In genomic region chr17:7511108-7511507, GRCh38 we compare ENCODE assay signal across 22 cellular contexts. TPM values are rescaled to one million over a fixed set of nuclear protein-coding genes. Genes with fewer than 3 reads are reported as not detected.
DNase-seq lines count a peak whose midpoint lies in the region; ATAC-seq and TF ChIP-seq lines count a peak whose summit lies in the region.
"Had no signal": no experiment of that assay in that cellular context is flagged by ENCODE, and none has a peak within 500 bp of the region (broad histone marks: within the 10 kb centered on the region; RNA-seq: fewer than 3 reads in every experiment).

No MANE protein-coding gene starts in this region.

- 82 to 89% methylated on average over 10 of the region's 10 CpGs for WGBS in body of pancreas, 2 donors

- no peak for ATAC-seq in CD4-positive, CD25-positive, alpha-beta regulatory T cell (ENCODE audit: low read depth in 2 of 2)
- no peak for ATAC-seq in activated CD8-positive, alpha-beta T cell treated with anti-CD3 and anti-CD28 coated beads for 36 hours
- no peak for ATAC-seq in HG03196 (IDR thresholded peaks at IDR 0.05; ENCODE audit: unreplicated experiment)
- ATAC-seq in body of pancreas: no peak
- ATAC-seq in HG03469 (IDR thresholded peaks at IDR 0.05; ENCODE audit: unreplicated experiment): no peak
- ATAC-seq: Right ventricle myocardium inferior; stimulated activated naive CD8-positive, alpha-beta T cell treated with anti-CD3 and anti-CD28 coated beads, Interleukin-15, amount 100 ng/mL, for 72 hours had no signal

- no peaks in the 10 kb centered on the region for H3K27me3 ChIP-seq in CD4-positive, CD25-positive, alpha-beta regulatory T cell (ENCODE audit: control insufficient read depth, insufficient read depth, low read length)
- no peaks in the 10 kb centered on the region for H3K27me3 ChIP-seq in body of pancreas
- H3K27me3 ChIP-seq: sigmoid colon had no signal

- no peak for TF ChIP-seq CTCF in activated CD8-positive, alpha-beta T cell treated with anti-CD3 and anti-CD28 coated beads for 36 hours (IDR thresholded peaks at IDR 0.05)
- no peak for TF ChIP-seq CTCF in endothelial cell (IDR thresholded peaks at IDR 0.05; ENCODE audit: unreplicated experiment)
- no peak for TF ChIP-seq CTCF in body of pancreas (IDR thresholded peaks at IDR 0.05)

- no peak for DNase-seq in CD4-positive, CD25-positive, alpha-beta regulatory T cell
- DNase-seq in activated CD8-positive, alpha-beta T cell treated with anti-CD3 and anti-CD28 coated beads for 36 hours: no peak
- DNase-seq in endothelial cell (ENCODE audit: low spot score) (no peak), body of pancreas (no peak)
- DNase-seq: ACHN; activated CD4-positive, alpha-beta T cell treated with anti-CD3 and anti-CD28 coated beads, Interleukin-2, amount 10 ng/mL, durations not matched to agents 24 days and 14 days; activated CD8-positive, alpha-beta memory T cell treated with anti-CD3 and anti-CD28 coated beads, Interleukin-2, amount 50 U/mL, for 48 hours; activated naive CD4-positive, alpha-beta T cell treated with anti-CD3 and anti-CD28 coated beads, Interleukin-2, amount 50 U/mL, for 16 hours; CD8-positive, alpha-beta T cell; immature natural killer cell; NCI-H1105 treated with DMSO at 0.1 percent for 48 hours; NCI-H526 treated with DMSO at 0.1 percent for 48 hours; sigmoid colon; stimulated activated naive CD8-positive, alpha-beta T cell treated with anti-CD3 and anti-CD28 coated beads, Interleukin-15, amount 100 ng/mL, for 72 hours had no signal

- H3K27ac Mint-ChIP-seq in CD4-positive, CD25-positive, alpha-beta regulatory T cell: peak overlapping the region in 2 of 3 donors; percentile 32 to 62
- peak overlapping the region; percentile 42 for H3K27ac Mint-ChIP-seq in activated CD8-positive, alpha-beta T cell treated with anti-CD3 and anti-CD28 coated beads for 36 hours
- no peak overlapping the region for H3K27ac Mint-ChIP-seq in endothelial cell (ENCODE audit: unreplicated experiment)
- H3K27ac Mint-ChIP-seq: activated CD4-positive, alpha-beta T cell treated with anti-CD3 and anti-CD28 coated beads, Interleukin-2, amount 10 ng/mL, durations not matched to agents 24 days and 14 days; CD8-positive, alpha-beta T cell had no signal

- peaks cover 27% of the 10 kb centered on the region for H3K36me3 Mint-ChIP-seq in CD4-positive, CD25-positive, alpha-beta regulatory T cell
- H3K36me3 Mint-ChIP-seq in activated CD8-positive, alpha-beta T cell treated with anti-CD3 and anti-CD28 coated beads for 36 hours (ENCODE audit: low read depth): peaks cover 63% of the 10 kb centered on the region
- H3K36me3 Mint-ChIP-seq in endothelial cell (ENCODE audit: low read depth, unreplicated experiment): peaks cover 43% of the 10 kb centered on the region

- POLR2A ChIA-PET in activated CD8-positive, alpha-beta T cell treated with anti-CD3 and anti-CD28 coated beads for 36 hours (lab: Charles Lee): interaction anchor here (0.9 to 1.4 kb wide), 3 partner anchors 11 to 51 kb away, joined by 3 to 5 read pairs (median 3); partner anchors contain the start of gene SENP3

- H3K4me1 ChIP-seq in CD4-positive, CD25-positive, alpha-beta regulatory T cell (ENCODE audit: control insufficient read depth, insufficient read depth, low read length, poor library complexity, severe bottlenecking): no peaks in the 10 kb centered on the region
- H3K4me1 ChIP-seq in body of pancreas: no peaks in the 10 kb centered on the region
- H3K4me1 ChIP-seq: sigmoid colon had no signal

- H3K4me3 ChIP-seq in CD4-positive, CD25-positive, alpha-beta regulatory T cell (ENCODE audit: low read depth, low read length): no peak overlapping the region
- H3K4me3 ChIP-seq in body of pancreas: no peak overlapping the region
- H3K4me3 ChIP-seq: sigmoid colon had no signal

- H3K36me3 ChIP-seq in CD4-positive, CD25-positive, alpha-beta regulatory T cell (ENCODE audit: control insufficient read depth, insufficient read depth, low read length): peaks cover 81% of the 10 kb centered on the region
- H3K36me3 ChIP-seq in body of pancreas (replicated peaks in 1 of 2; ENCODE audit: insufficient read depth in 1 of 2, low read depth in 2 of 2): peaks cover 43 to 53% of the 10 kb centered on the region in 2 donors

- TF ChIP-seq POLR2A in body of pancreas (IDR thresholded peaks at IDR 0.05): no peak

- no peak overlapping the region for H3K27ac ChIP-seq in CD4-positive, CD25-positive, alpha-beta regulatory T cell (ENCODE audit: insufficient read depth, low read length, poor library complexity, severe bottlenecking)
- no peak overlapping the region for H3K27ac ChIP-seq in body of pancreas
- H3K27ac ChIP-seq: sigmoid colon had no signal

- peaks cover 0 to 5% (median 0%) of the 10 kb centered on the region in 4 donors for H3K4me1 Mint-ChIP-seq in CD4-positive, CD25-positive, alpha-beta regulatory T cell
- H3K4me1 Mint-ChIP-seq in activated CD8-positive, alpha-beta T cell treated with anti-CD3 and anti-CD28 coated beads for 36 hours (ENCODE audit: low read depth): no peaks in the 10 kb centered on the region
- H3K4me1 Mint-ChIP-seq in endothelial cell (ENCODE audit: unreplicated experiment): no peaks in the 10 kb centered on the region
- H3K4me1 Mint-ChIP-seq: immature natural killer cell had no signal

- intact Hi-C loops in activated CD8-positive, alpha-beta T cell treated with anti-CD3 and anti-CD28 coated beads for 36 hours (cut with micrococcal nuclease): no loop called here
- intact Hi-C loops in body of pancreas (cut with DNase I): loop anchor here (5.0 kb wide), 1 partner anchor 51 kb away; the partner anchor contains the start of gene SENP3

- no peak overlapping the region for H3K4me3 Mint-ChIP-seq in CD4-positive, CD25-positive, alpha-beta regulatory T cell
- H3K4me3 Mint-ChIP-seq in activated CD8-positive, alpha-beta T cell treated with anti-CD3 and anti-CD28 coated beads for 36 hours: no peak overlapping the region
- H3K4me3 Mint-ChIP-seq in endothelial cell (ENCODE audit: unreplicated experiment): peak overlapping the region; percentile 76
- H3K4me3 Mint-ChIP-seq: activated CD4-positive, alpha-beta T cell treated with anti-CD3 and anti-CD28 coated beads, Interleukin-2, amount 10 ng/mL, durations not matched to agents 24 days and 14 days; CD8-positive, alpha-beta T cell; immature natural killer cell; stimulated activated naive CD8-positive, alpha-beta T cell treated with anti-CD3 and anti-CD28 coated beads, Interleukin-15, amount 100 ng/mL, for 72 hours had no signal

- H3K9me3 Mint-ChIP-seq in CD4-positive, CD25-positive, alpha-beta regulatory T cell: no peaks in the 10 kb centered on the region
- H3K9me3 Mint-ChIP-seq in activated CD8-positive, alpha-beta T cell treated with anti-CD3 and anti-CD28 coated beads for 36 hours: no peaks in the 10 kb centered on the region
- no peaks in the 10 kb centered on the region for H3K9me3 Mint-ChIP-seq in endothelial cell (ENCODE audit: unreplicated experiment)
- H3K9me3 Mint-ChIP-seq: activated CD4-positive, alpha-beta T cell treated with anti-CD3 and anti-CD28 coated beads, Interleukin-2, amount 10 ng/mL, durations not matched to agents 24 days and 14 days; CD8-positive, alpha-beta T cell; immature natural killer cell; stimulated activated naive CD8-positive, alpha-beta T cell treated with anti-CD3 and anti-CD28 coated beads, Interleukin-15, amount 100 ng/mL, for 72 hours had no signal

- no peaks in the 10 kb centered on the region for H3K27me3 Mint-ChIP-seq in CD4-positive, CD25-positive, alpha-beta regulatory T cell
- H3K27me3 Mint-ChIP-seq in activated CD8-positive, alpha-beta T cell treated with anti-CD3 and anti-CD28 coated beads for 36 hours: no peaks in the 10 kb centered on the region
- H3K27me3 Mint-ChIP-seq in endothelial cell (ENCODE audit: unreplicated experiment): peaks cover 8% of the 10 kb centered on the region
- H3K27me3 Mint-ChIP-seq: activated CD4-positive, alpha-beta T cell treated with anti-CD3 and anti-CD28 coated beads, Interleukin-2, amount 10 ng/mL, durations not matched to agents 24 days and 14 days; stimulated activated naive CD8-positive, alpha-beta T cell treated with anti-CD3 and anti-CD28 coated beads, Interleukin-15, amount 100 ng/mL, for 72 hours had no signal

- no peaks in the 10 kb centered on the region for H3K9me3 ChIP-seq in CD4-positive, CD25-positive, alpha-beta regulatory T cell (ENCODE audit: control insufficient read depth in 2 of 2, low read length in 2 of 2)
- no peaks in the 10 kb centered on the region for H3K9me3 ChIP-seq in body of pancreas
- H3K9me3 ChIP-seq: sigmoid colon had no signal

- CTCF ChIA-PET in activated CD8-positive, alpha-beta T cell treated with anti-CD3 and anti-CD28 coated beads for 36 hours (lab: Charles Lee): interaction anchor here (1.1 to 1.5 kb wide), 2 partner anchors 50 to 141 kb away, joined by 4 to 7 read pairs; partner anchors contain the start of gene SENP3

RNA-seq across cellular contexts. Expression of gene POLR2A, which starts 26.9 kb away (rescaled TPM):
- 568 TPM for total RNA-seq in CD4-positive, CD25-positive, alpha-beta regulatory T cell
- 10 to 100 TPM; 32.3 to 44.0 (median 37.2) TPM for polyA plus RNA-seq in CD4-positive, CD25-positive, alpha-beta regulatory T cell
- 100 to 1,000 TPM; 219 to 223 TPM for total RNA-seq in activated CD8-positive, alpha-beta T cell treated with anti-CD3 and anti-CD28 coated beads for 36 hours
- total RNA-seq in endothelial cell (ENCODE audit: unreplicated experiment) (198 TPM), body of pancreas (100 to 1,000 TPM in 1 of 2 donors, 10 to 100 TPM in 1; 36.3 to 124 TPM)

RNA-seq across cellular contexts. Expression of gene SLC35G6, which starts 29.9 kb away (rescaled TPM):
- total RNA-seq in CD4-positive, CD25-positive, alpha-beta regulatory T cell: not detected
- not detected for polyA plus RNA-seq in CD4-positive, CD25-positive, alpha-beta regulatory T cell
- not detected for total RNA-seq in activated CD8-positive, alpha-beta T cell treated with anti-CD3 and anti-CD28 coated beads for 36 hours
- total RNA-seq in endothelial cell (ENCODE audit: unreplicated experiment) (not detected), body of pancreas (not detected)
- total RNA-seq: activated CD4-positive, alpha-beta T cell treated with anti-CD3 and anti-CD28 coated beads, Interleukin-2, amount 10 ng/mL, durations not matched to agents 24 days and 14 days; CD8-positive, alpha-beta T cell; LHCN-M2; lower leg skin; osteocyte; Right ventricle myocardium inferior; sigmoid colon; ureter had no signal
- polyA plus RNA-seq: immature natural killer cell, sigmoid colon had no signal

RNA-seq across cellular contexts. Expression of gene ZBTB4, which starts 31.7 kb away (rescaled TPM):
- total RNA-seq in CD4-positive, CD25-positive, alpha-beta regulatory T cell: 53.5 TPM
- polyA plus RNA-seq in CD4-positive, CD25-positive, alpha-beta regulatory T cell: 10 to 100 TPM in 3 of 4 donors, 1 to 10 TPM in 1; 8.3 to 14.0 (median 11.0) TPM
- total RNA-seq in activated CD8-positive, alpha-beta T cell treated with anti-CD3 and anti-CD28 coated beads for 36 hours: 10 to 100 TPM; 24.3 to 24.6 TPM
- total RNA-seq in endothelial cell (ENCODE audit: unreplicated experiment) (21.5 TPM), body of pancreas (10 to 100 TPM; 30.9 to 38.2 TPM)

RNA-seq across cellular contexts. Expression of gene TNFSF12, which starts 37.8 kb away (rescaled TPM):
- 46.9 TPM for total RNA-seq in CD4-positive, CD25-positive, alpha-beta regulatory T cell
- 10 to 100 TPM; 35.5 to 49.6 (median 41.9) TPM for polyA plus RNA-seq in CD4-positive, CD25-positive, alpha-beta regulatory T cell
- 10 to 100 TPM; 11.8 to 13.8 TPM for total RNA-seq in activated CD8-positive, alpha-beta T cell treated with anti-CD3 and anti-CD28 coated beads for 36 hours
- 16.3 TPM for total RNA-seq in endothelial cell (ENCODE audit: unreplicated experiment)
- 10 to 100 TPM; 32.2 to 48.8 TPM for total RNA-seq in body of pancreas
- total RNA-seq: HT-29 had no signal

RNA-seq across cellular contexts. Expression of gene TNFSF13, which starts 47.4 kb away (rescaled TPM):
- total RNA-seq in CD4-positive, CD25-positive, alpha-beta regulatory T cell: 1.6 TPM
- under 1 TPM in 3 of 4 donors, not detected in 1; 0.41 to 0.52 (median 0.44) TPM for polyA plus RNA-seq in CD4-positive, CD25-positive, alpha-beta regulatory T cell
- 1 to 10 TPM; 4.0 to 6.9 TPM for total RNA-seq in activated CD8-positive, alpha-beta T cell treated with anti-CD3 and anti-CD28 coated beads for 36 hours
- total RNA-seq in endothelial cell (ENCODE audit: unreplicated experiment) (5.6 TPM), body of pancreas (10 to 100 TPM; 11.9 to 18.8 TPM)
- total RNA-seq: LHCN-M2 had no signal
